Comparison of ENCODE assay signal across 9 cellular contexts in genomic region chr12:110073049-110073831, GRCh38. TPM values are rescaled to one million over a fixed set of nuclear protein-coding genes. Genes with fewer than 3 reads are reported as not detected.
DNase-seq lines count a peak whose midpoint lies in the region; ATAC-seq and TF ChIP-seq lines count a peak whose summit lies in the region.
"Had no signal": no experiment of that assay in that cellular context is flagged by ENCODE, and none has a peak within 500 bp of the region (broad histone marks: within the 10 kb centered on the region; RNA-seq: fewer than 3 reads in every experiment).

No MANE protein-coding gene starts in this region.

- H3K27ac Mint-ChIP-seq in central memory CD8-positive, alpha-beta T cell (ENCODE audit: low read depth), result no peak overlapping the region

- H2AFZ ChIP-seq in SK-N-SH (ENCODE audit: low read depth), result peak overlapping the region; percentile 74

- no peak for TF ChIP-seq RAD21 in SK-N-SH (IDR thresholded peaks at IDR 0.05; ENCODE audit: low read length)

- POLR2A ChIA-PET in SK-N-SH (lab: Yijun Ruan, JAX), result interaction anchor here (0.6 kb wide), 1 partner anchor 360 kb away, joined by 3 read pairs; no protein-coding TSS in a partner anchor

- no peak overlapping the region; the same call in 1 of the 2 replicates for H3K9ac ChIP-seq in SK-N-SH

- H3K27me3 ChIP-seq in SK-N-SH (ENCODE audit: insufficient read depth), result no peaks in the 10 kb centered on the region
- peaks cover 0 to 3% of the 10 kb centered on the region in 2 donors for H3K27me3 ChIP-seq in tibial artery

- CTCF ChIA-PET in SK-N-SH (lab: Yijun Ruan, JAX), result interaction anchor here (1.1 kb wide), 2 partner anchors 9 to 29 kb away, joined by 4 to 5 read pairs; no protein-coding TSS in a partner anchor

- no peaks in the 10 kb centered on the region for H3F3A ChIP-seq in SK-N-SH (replicated peaks; ENCODE audit: insufficient read depth)

- H3K4me2 ChIP-seq in SK-N-SH, result peak overlapping the region; percentile 46

- H3K9me2 ChIP-seq in SK-N-SH, result no peaks in the 10 kb centered on the region

- H3K4me1 ChIP-seq in SK-N-SH (ENCODE audit: control insufficient read depth in 1 of 2, insufficient read depth in 2 of 2, low read depth in 1 of 2, low read length in 1 of 2) (peaks cover 0 to 7% of the 10 kb centered on the region in 2 experiments; a peak in 1 of 4 replicates), tibial artery (peaks cover 0 to 7% (median 3%) of the 10 kb centered on the region in 4 donors)

- H3K36me3 ChIP-seq in SK-N-SH (replicated peaks in 1 of 2; ENCODE audit: control insufficient read depth in 1 of 2, insufficient read depth in 2 of 2, low read length in 1 of 2) (no peaks in the 10 kb centered on the region), tibial artery (no peaks in the 10 kb centered on the region)

- WGBS in SK-N-SH (ENCODE audit: low lambda C conversion rate), result 56% methylated on average over 18 of the region's 19 CpGs

- H3K27ac ChIP-seq in SK-N-SH (ENCODE audit: low read depth in 2 of 2, low read length in 1 of 2) (no peak overlapping the region), tibial artery (no peak overlapping the region)
- H3K27ac ChIP-seq: 22Rv1 had no signal

- H3K27me3 Mint-ChIP-seq in central memory CD8-positive, alpha-beta T cell, result peaks cover 13% of the 10 kb centered on the region

- ATAC-seq in central memory CD8-positive, alpha-beta T cell (replicated peaks; ENCODE audit: extremely low read depth, poor library complexity, severe bottlenecking), result no peak
- ATAC-seq in GM21737 (IDR thresholded peaks at IDR 0.05; ENCODE audit: unreplicated experiment) (no peak), HG03135 (IDR thresholded peaks at IDR 0.05; ENCODE audit: unreplicated experiment) (no peak)

- no peaks in the 10 kb centered on the region for H3K79me2 ChIP-seq in SK-N-SH (ENCODE audit: insufficient read depth)

- H3K9me3 ChIP-seq in SK-N-SH, result no peaks in the 10 kb centered on the region
- H3K9me3 ChIP-seq in tibial artery, result no peaks in the 10 kb centered on the region

- TF ChIP-seq CTCF in SK-N-SH (IDR thresholded peaks at IDR 0.05) (no peak), tibial artery (IDR thresholded peaks at IDR 0.05) (no peak)

- no peak for TF ChIP-seq EP300 in SK-N-SH (IDR thresholded peaks at IDR 0.05; ENCODE audit: borderline replicate concordance in 1 of 2, low read depth in 1 of 2, low read length in 1 of 2)

- H3K4me3 Mint-ChIP-seq in central memory CD8-positive, alpha-beta T cell, result peak overlapping the region; percentile 82

- no peaks in the 10 kb centered on the region for H3K36me3 Mint-ChIP-seq in central memory CD8-positive, alpha-beta T cell (ENCODE audit: insufficient read depth)

- peak overlapping the region; percentile 16 to 42; a peak in 3 of 4 replicates for H3K4me3 ChIP-seq in SK-N-SH (ENCODE audit: low read depth in 2 of 2, low read length in 1 of 2)
- H3K4me3 ChIP-seq in tibial artery, result peak overlapping the region; percentile 35 to 50

- H3K4me1 Mint-ChIP-seq in central memory CD8-positive, alpha-beta T cell, result peaks cover 14% of the 10 kb centered on the region

- DNase-seq in DMS 273 (lab: John Stamatoyannopoulos, UW; ENCODE audit: unreplicated experiment) (peak; percentile 65), DMS 273 treated with DMSO at 0.1 percent for 48 hours (lab: John Stamatoyannopoulos, UW) (no peak), SK-N-SH (peak; percentile 60), middle frontal gyrus (ENCODE audit: extremely low spot score, low spot score) (peak; percentile 88), tibial artery (peak in 1 of 2 donors; percentile 34)
- no peak for DNase-seq in central memory CD8-positive, alpha-beta T cell (ENCODE audit: low spot score in 2 of 2)

- intact Hi-C loops in tibial artery (cut with DNase I; ENCODE audit: low total_unique reads), result no loop called here

- H3K9me3 Mint-ChIP-seq in central memory CD8-positive, alpha-beta T cell, result no peaks in the 10 kb centered on the region

- H4K20me1 ChIP-seq in SK-N-SH (ENCODE audit: insufficient read depth), result no peaks in the 10 kb centered on the region

TF ChIP-seq in SK-N-SH, 30 proteins besides CTCF, POLR2A, EP300 and RAD21:
- TF ChIP-seq FOXM1 (IDR thresholded peaks at IDR 0.05; ENCODE audit: low read depth) (no peak), FOXJ3 (CRISPR knock-in tag; IDR thresholded peaks at IDR 0.05) (no peak), USF1 (IDR thresholded peaks at IDR 0.05; ENCODE audit: borderline replicate concordance, low read depth) (peak; percentile 18; the same call in 1 of the 2 replicates), EZH2phosphoT487 (IDR thresholded peaks at IDR 0.05; ENCODE audit: borderline replicate concordance, low read depth) (no peak), MXI1 (IDR thresholded peaks at IDR 0.05; ENCODE audit: low read depth, low read length) (no peak), TEAD4 (IDR thresholded peaks at IDR 0.05; ENCODE audit: borderline replicate concordance, insufficient read depth) (no peak), POLR2AphosphoS5 (IDR thresholded peaks at IDR 0.05; ENCODE audit: low read depth, low read length) (no peak), PBX3 (IDR thresholded peaks at IDR 0.05) (no peak), MEF2A (IDR thresholded peaks at IDR 0.05; ENCODE audit: borderline replicate concordance, low read depth) (no peak), JUND (IDR thresholded peaks at IDR 0.05) (no peak), MAX (IDR thresholded peaks at IDR 0.05; ENCODE audit: low read depth) (0 out of 2 replicates have a peak, but pooled peaks have one; percentile 49)

RNA-seq across cellular contexts. Expression of gene C12orf76, which starts 24.9 kb away (rescaled TPM):
- 29.2 and 38.3 TPM in 2 replicates for polyA plus RNA-seq in SK-N-SH (2012; rRNA removed)
- 34.8 and 37.0 TPM in 2 replicates for polyA plus RNA-seq in SK-N-SH (2012; cell fraction: cytosol; rRNA removed)
- polyA plus RNA-seq in SK-N-SH (2012; cell fraction: nucleus; rRNA removed), result 34.6 and 50.8 TPM in 2 replicates

RNA-seq across cellular contexts. Expression of gene IFT81, which starts 50.9 kb away (rescaled TPM):
- polyA plus RNA-seq in SK-N-SH (2012; rRNA removed), result 7.9 and 10.8 TPM in 2 replicates
- 11.1 and 17.1 TPM in 2 replicates for polyA plus RNA-seq in SK-N-SH (2012; cell fraction: cytosol; rRNA removed)
- 9.5 and 18.2 TPM in 2 replicates for polyA plus RNA-seq in SK-N-SH (2012; cell fraction: nucleus; rRNA removed)

Comparison
In these comparisons a context has a peak if more than half of its experiments do, and no peak if none do; other contexts are left out.
1. DNase-seq: peak in DMS 273 (single experiment), SK-N-SH (single experiment) and middle frontal gyrus (single experiment); none in DMS 273 treated with DMSO at 0.1 percent for 48 hours (single experiment) and central memory CD8-positive, alpha-beta T cell (0 of 2).